In genomic region chr12:8780389-8780788, GRCh38 we compare ENCODE assay signal across 2 cellular contexts.
TF ChIP-seq lines count a peak whose summit lies in the region.

No MANE protein-coding gene starts in this region.

TF ChIP-seq in Ishikawa, 13 proteins besides CTCF, POLR2A, EP300 and RAD21 (continued from another document):
- TF ChIP-seq USF1 (IDR thresholded peaks at IDR 0.05) (no peak), CREB1 (IDR thresholded peaks at IDR 0.05; ENCODE audit: low read depth) (no peak), REST (IDR thresholded peaks at IDR 0.05; ENCODE audit: low read depth) (no peak), TAF1 (IDR thresholded peaks at IDR 0.05; ENCODE audit: low read depth) (no peak), ZBTB7A (IDR thresholded peaks at IDR 0.05; ENCODE audit: low read depth) (no peak), NFIC (IDR thresholded peaks at IDR 0.05) (no peak), TCF12 (IDR thresholded peaks at IDR 0.05; ENCODE audit: low read depth) (no peak)
TF ChIP-seq in Ishikawa: peak in this region for 0.

TF ChIP-seq in liver, 16 proteins besides CTCF, POLR2A, EP300 and RAD21 (continued from another document):
- no peak for TF ChIP-seq EGR1 (IDR thresholded peaks at IDR 0.05; ENCODE audit: low read depth in 2 of 2)
- TF ChIP-seq TAF1 (conservative IDR thresholded peaks at IDR 0.05) = no peak
- no peak for TF ChIP-seq RXRA (IDR thresholded peaks at IDR 0.05)
- no peak for TF ChIP-seq MAX (IDR thresholded peaks at IDR 0.05)
- no peak for TF ChIP-seq ZBTB33 (IDR thresholded peaks at IDR 0.05)
